ENCODE assay signal across 13 cellular contexts in the genomic region with DNA sequence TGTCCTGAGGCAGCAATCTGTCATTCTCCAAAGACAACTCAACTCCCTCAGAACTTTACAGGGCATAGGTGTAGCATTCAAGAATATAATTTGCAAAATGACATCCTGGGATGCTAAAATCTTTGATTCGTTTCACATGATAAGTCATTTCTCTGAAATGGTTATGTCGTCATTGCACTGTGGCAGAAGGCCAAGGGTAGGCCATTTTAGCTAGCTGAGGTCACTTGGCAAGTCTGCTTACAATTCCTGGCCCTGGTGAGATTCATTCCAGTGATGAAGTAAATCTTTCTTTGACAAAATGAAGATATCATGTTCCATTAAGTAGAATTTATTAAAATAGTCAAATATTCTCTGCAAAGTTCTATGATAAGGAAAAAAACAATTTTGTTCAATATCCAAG.
A peak's percentile ranks its signal among the peaks of the same experiment; 100 is the strongest.
DNase-seq lines count a peak whose midpoint lies in the region; ATAC-seq and TF ChIP-seq lines count a peak whose summit lies in the region.
"Had no signal": no experiment of that assay in that cellular context is flagged by ENCODE, and none has a peak within 500 bp of the region (broad histone marks: within the 10 kb centered on the region; RNA-seq: fewer than 3 reads in every experiment).

No MANE protein-coding gene starts in this region.

- H3K27ac ChIP-seq in fibroblast of lung (ENCODE audit: insufficient read depth, low read length): no peak overlapping the region

- no peaks in the 10 kb centered on the region for H3K27me3 Mint-ChIP-seq in activated T-helper 17 cell treated with anti-CD3 and anti-CD28 coated beads, Interleukin-2, amount 50 U/mL, for 72 hours
- H3K27me3 Mint-ChIP-seq in HFFc6 (ENCODE audit: insufficient read depth): no peaks in the 10 kb centered on the region

- no peak overlapping the region for H3K9ac ChIP-seq in fibroblast of lung (ENCODE audit: insufficient read depth, low read length)

- H3K4me2 ChIP-seq in fibroblast of lung (ENCODE audit: extremely low read depth, insufficient read depth, low read length): no peak overlapping the region

- H3K36me3 Mint-ChIP-seq in activated T-helper 17 cell treated with anti-CD3 and anti-CD28 coated beads, Interleukin-2, amount 50 U/mL, for 72 hours (ENCODE audit: low read depth): no peaks in the 10 kb centered on the region
- no peaks in the 10 kb centered on the region for H3K36me3 Mint-ChIP-seq in HFFc6 (ENCODE audit: low read depth)
- H3K36me3 Mint-ChIP-seq: CD14-positive monocyte; CD8-positive, alpha-beta T cell had no signal

- no peaks in the 10 kb centered on the region for H3K27me3 ChIP-seq in fibroblast of lung (ENCODE audit: control insufficient read depth, insufficient read depth, low read length)

- no peak overlapping the region for H3K27ac Mint-ChIP-seq in activated T-helper 17 cell treated with anti-CD3 and anti-CD28 coated beads, Interleukin-2, amount 50 U/mL, for 72 hours
- no peak overlapping the region for H3K27ac Mint-ChIP-seq in HFFc6
- H3K27ac Mint-ChIP-seq: CD14-positive monocyte; CD8-positive, alpha-beta T cell had no signal

- H3K4me1 Mint-ChIP-seq in activated T-helper 17 cell treated with anti-CD3 and anti-CD28 coated beads, Interleukin-2, amount 50 U/mL, for 72 hours: no peaks in the 10 kb centered on the region
- no peaks in the 10 kb centered on the region for H3K4me1 Mint-ChIP-seq in HFFc6 (ENCODE audit: low read depth)
- H3K4me1 Mint-ChIP-seq: CD14-positive monocyte had no signal

- no peaks in the 10 kb centered on the region for H3K79me2 ChIP-seq in fibroblast of lung (ENCODE audit: control insufficient read depth, insufficient read depth, low read length)

- no peaks in the 10 kb centered on the region for H3K4me1 ChIP-seq in fibroblast of lung (ENCODE audit: control insufficient read depth, extremely low read depth, insufficient read depth, low read length)

- no peak overlapping the region for H2AFZ ChIP-seq in fibroblast of lung (ENCODE audit: low read length)

- no peak for TF ChIP-seq CTCF in fibroblast of lung (conservative IDR thresholded peaks at IDR 0.05 in 1 of 2, IDR thresholded peaks at IDR 0.05 in 1 of 2; ENCODE audit: low read depth in 1 of 2, low read length in 2 of 2)
- TF ChIP-seq CTCF in retinal pigment epithelial cell (conservative IDR thresholded peaks at IDR 0.05; ENCODE audit: low read depth, low read length): no peak
- no peak for TF ChIP-seq CTCF in HFFc6 (IDR thresholded peaks at IDR 0.05)

- H3K4me3 ChIP-seq in fibroblast of lung (replicated peaks in 1 of 4; ENCODE audit: control extremely low read depth in 1 of 4, insufficient read depth in 1 of 4, low read depth in 3 of 4, low read length in 4 of 4) (no peak overlapping the region), retinal pigment epithelial cell (ENCODE audit: low read length) (no peak overlapping the region)

- H3K9me3 ChIP-seq in fibroblast of lung (ENCODE audit: control insufficient read depth, insufficient read depth, low read depth, low read length): no peaks in the 10 kb centered on the region

- H3K36me3 ChIP-seq in fibroblast of lung (ENCODE audit: control insufficient read depth, insufficient read depth, low read length): no peaks in the 10 kb centered on the region

- ATAC-seq in activated T-helper 17 cell treated with anti-CD3 and anti-CD28 coated beads, Interleukin-2, amount 50 U/mL, for 72 hours (replicated peaks): no peak
- ATAC-seq: CD8-positive, alpha-beta T cell; HCT116 had no signal

- peak; percentile 6 for DNase-seq in H4 (ENCODE audit: low spot score)
- DNase-seq in M059J (ENCODE audit: low read depth): peak; percentile 29
- peak; percentile 11 to 35 for DNase-seq in fibroblast of lung (ENCODE audit: low read depth in 2 of 2)
- peak; percentile 48 for DNase-seq in retinal pigment epithelial cell (ENCODE audit: low read depth)
- no peak for DNase-seq in HFFc6
- no peak for DNase-seq in NCI-H1417 treated with DMSO at 0.1 percent for 48 hours (lab: John Stamatoyannopoulos, UW)
- DNase-seq: CD8-positive, alpha-beta T cell; COR-L47; DND-41; GF-D8 had no signal

- H4K20me1 ChIP-seq in fibroblast of lung (ENCODE audit: control insufficient read depth, extremely low read depth, insufficient read depth, low read length): no peaks in the 10 kb centered on the region

- peaks cover 21% of the 10 kb centered on the region for H3K9me3 Mint-ChIP-seq in activated T-helper 17 cell treated with anti-CD3 and anti-CD28 coated beads, Interleukin-2, amount 50 U/mL, for 72 hours
- H3K9me3 Mint-ChIP-seq in HFFc6: peaks cover 57% of the 10 kb centered on the region

- no peak overlapping the region for H3K4me3 Mint-ChIP-seq in activated T-helper 17 cell treated with anti-CD3 and anti-CD28 coated beads, Interleukin-2, amount 50 U/mL, for 72 hours
- H3K4me3 Mint-ChIP-seq in HFFc6: no peak overlapping the region
- H3K4me3 Mint-ChIP-seq: CD14-positive monocyte; CD8-positive, alpha-beta T cell had no signal

Comparison
In these comparisons a context has a peak if more than half of its experiments do, and no peak if none do; other contexts are left out.
1. DNase-seq: peak in H4 (single experiment), M059J (single experiment), fibroblast of lung (2 of 2) and retinal pigment epithelial cell (single experiment); none in HFFc6 (single experiment) and NCI-H1417 treated with DMSO at 0.1 percent for 48 hours (single experiment).